Comparison of ENCODE assay signal across 9 cellular contexts in the genomic region with DNA sequence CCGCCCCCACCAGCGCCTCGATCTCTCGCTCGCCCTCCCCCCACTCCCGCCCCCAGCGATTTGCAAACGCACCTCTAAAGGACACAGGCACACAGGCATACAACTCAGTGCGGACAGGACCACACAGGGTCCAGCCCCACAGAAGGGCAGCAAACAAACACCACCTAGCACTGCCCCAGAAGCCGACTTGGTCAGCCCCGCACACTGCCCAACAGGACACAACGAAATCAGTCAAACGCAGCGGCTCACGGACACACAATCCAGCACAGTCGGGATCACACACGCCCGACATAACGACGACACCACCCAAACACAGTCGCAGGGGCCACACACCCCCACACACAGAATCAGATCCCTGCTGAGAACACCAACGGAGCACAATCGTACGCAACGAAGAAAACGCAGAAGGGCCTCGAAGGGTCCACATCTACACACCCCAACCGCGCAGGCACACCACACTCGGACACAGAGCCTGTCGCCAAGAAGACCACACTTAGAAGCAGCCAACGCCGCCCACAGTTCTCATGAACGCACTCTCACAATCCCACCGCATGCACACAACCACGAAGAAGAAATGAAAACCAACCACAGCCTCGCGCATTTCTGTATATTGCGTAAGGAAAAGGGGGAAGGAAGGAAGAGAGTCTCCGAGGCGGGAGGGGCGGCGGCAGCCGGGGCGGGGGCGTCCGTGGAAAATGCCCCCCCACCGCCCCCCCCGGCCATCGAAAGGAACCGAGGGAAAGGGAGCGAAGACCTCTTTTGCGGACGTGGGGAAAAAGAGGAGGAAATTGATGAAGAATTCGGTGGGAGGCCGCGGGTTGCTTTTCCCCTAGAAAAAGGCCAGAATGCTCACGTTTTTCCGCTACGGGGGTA. TPM values are rescaled to one million over a fixed set of nuclear protein-coding genes. Genes with fewer than 3 reads are reported as not detected.
DNase-seq lines count a peak whose midpoint lies in the region; ATAC-seq and TF ChIP-seq lines count a peak whose summit lies in the region.
"Had no signal": no experiment of that assay in that cellular context is flagged by ENCODE, and none has a peak within 500 bp of the region (broad histone marks: within the 10 kb centered on the region; RNA-seq: fewer than 3 reads in every experiment).

No MANE protein-coding gene starts in this region.

- POLR2A ChIA-PET in activated B cell treated with CpG ODN at 0.5 μM for 24 hours (lab: Charles Lee): no interaction called here
- POLR2A ChIA-PET in naive thymus-derived CD8-positive, alpha-beta T cell (lab: Charles Lee): no interaction called here

- H3K4me3 Mint-ChIP-seq in activated B cell treated with CpG ODN at 0.5 μM for 24 hours (peak overlapping the region; percentile 79), HFFc6 (no peak overlapping the region; the same call in 1 of the 2 replicates)
- peak overlapping the region; percentile 70 to 92 (median 81) for H3K4me3 Mint-ChIP-seq in naive thymus-derived CD8-positive, alpha-beta T cell

- peaks cover 74% of the 10 kb centered on the region for H3K27me3 Mint-ChIP-seq in activated B cell treated with CpG ODN at 0.5 μM for 24 hours
- peaks cover 8 to 93% (median 77%) of the 10 kb centered on the region in 5 donors for H3K27me3 Mint-ChIP-seq in naive thymus-derived CD8-positive, alpha-beta T cell
- H3K27me3 Mint-ChIP-seq in HFFc6 (ENCODE audit: insufficient read depth): peaks cover 78% of the 10 kb centered on the region

- ATAC-seq in activated B cell treated with CpG ODN at 0.5 μM for 24 hours (ENCODE audit: low read depth) (no peak), GM18505 (IDR thresholded peaks at IDR 0.05; ENCODE audit: unreplicated experiment) (no peak)
- ATAC-seq in naive thymus-derived CD8-positive, alpha-beta T cell: peak; percentile 20 to 23

- TF ChIP-seq CTCF in activated B cell treated with CpG ODN at 0.5 μM for 24 hours (IDR thresholded peaks at IDR 0.05): no peak
- no peak for TF ChIP-seq CTCF in HFFc6 (IDR thresholded peaks at IDR 0.05)

- H3K4me1 Mint-ChIP-seq in activated B cell treated with CpG ODN at 0.5 μM for 24 hours (peaks cover 33% of the 10 kb centered on the region), HFFc6 (ENCODE audit: low read depth) (peaks cover 6% of the 10 kb centered on the region)
- peaks cover 14 to 37% (median 31%) of the 10 kb centered on the region in 4 donors for H3K4me1 Mint-ChIP-seq in naive thymus-derived CD8-positive, alpha-beta T cell

- H3K36me3 Mint-ChIP-seq in activated B cell treated with CpG ODN at 0.5 μM for 24 hours (ENCODE audit: low read depth): peaks cover 2% of the 10 kb centered on the region
- H3K36me3 Mint-ChIP-seq in naive thymus-derived CD8-positive, alpha-beta T cell: peaks cover 4 to 6% (median 5%) of the 10 kb centered on the region in 3 donors
- H3K36me3 Mint-ChIP-seq in HFFc6 (ENCODE audit: low read depth): peaks cover 5% of the 10 kb centered on the region; the same call in 1 of the 2 replicates

- DNase-seq in activated T-cell treated with anti-CD3 and anti-CD28 coated beads for 48 hours (ENCODE audit: low read depth) (peak; percentile 18), activated T-cell treated with anti-CD3 and anti-CD28 coated beads for 4 hours (no peak), activated B cell treated with CpG ODN at 0.5 μM for 24 hours (peak; percentile 29), fibroblast of gingiva (ENCODE audit: low read depth) (peak; percentile 11), HFFc6 (no peak), NCI-H1417 (lab: John Stamatoyannopoulos, UW) (no peak)
- DNase-seq in naive thymus-derived CD8-positive, alpha-beta T cell: peak in 3 of 10 donors; percentile 7 to 27 (median 21)

- intact Hi-C loops in activated B cell treated with CpG ODN at 0.5 μM for 24 hours (cut with micrococcal nuclease): loop anchor here (2.0 kb wide), 2 partner anchors 205 to 213 kb away; no protein-coding TSS in a partner anchor

- TF ChIP-seq POLR2A in GM18505 (IDR thresholded peaks at IDR 0.05; ENCODE audit: borderline replicate concordance, extremely low read depth, insufficient read depth, insufficient read length): no peak

- CTCF ChIA-PET in activated B cell treated with CpG ODN at 0.5 μM for 24 hours (lab: Charles Lee): no interaction called here

- no peaks in the 10 kb centered on the region for H3K9me3 Mint-ChIP-seq in activated B cell treated with CpG ODN at 0.5 μM for 24 hours
- no peaks in the 10 kb centered on the region for H3K9me3 Mint-ChIP-seq in naive thymus-derived CD8-positive, alpha-beta T cell
- H3K9me3 Mint-ChIP-seq in HFFc6: peaks cover 7% of the 10 kb centered on the region; the same call in 1 of the 2 replicates

- peak overlapping the region; percentile 24 for H3K27ac Mint-ChIP-seq in activated B cell treated with CpG ODN at 0.5 μM for 24 hours
- H3K27ac Mint-ChIP-seq in naive thymus-derived CD8-positive, alpha-beta T cell: peak overlapping the region in 3 of 10 donors; percentile 23 to 74 (median 50)
- H3K27ac Mint-ChIP-seq in HFFc6: no peak overlapping the region

RNA-seq across cellular contexts. Expression of gene TAL1, which starts 0.5 kb away (rescaled TPM):
- not detected in 2 replicates for total RNA-seq in activated B cell treated with CpG ODN at 0.5 μM for 24 hours
- not detected for total RNA-seq in naive thymus-derived CD8-positive, alpha-beta T cell
- not detected for polyA plus RNA-seq in naive thymus-derived CD8-positive, alpha-beta T cell
- not detected for total RNA-seq in HFFc6 (2021; fragmentation: NEBNext Ultra II Directional; extraction: Animal tissue kit (Norgen Biotek cat#: 25700))

RNA-seq across cellular contexts. Expression of gene PDZK1IP1, which starts 41.7 kb away (rescaled TPM):
- total RNA-seq in activated B cell treated with CpG ODN at 0.5 μM for 24 hours: not detected in 2 replicates
- not detected for total RNA-seq in naive thymus-derived CD8-positive, alpha-beta T cell
- polyA plus RNA-seq in naive thymus-derived CD8-positive, alpha-beta T cell: not detected
- not detected for total RNA-seq in HFFc6 (2021; fragmentation: NEBNext Ultra II Directional; extraction: Animal tissue kit (Norgen Biotek cat#: 25700))
- total RNA-seq: temporal lobe had no signal

Comparison
In these comparisons a context has a peak if more than half of its experiments do, and no peak if none do; other contexts are left out.
1. DNase-seq: peak in activated T-cell treated with anti-CD3 and anti-CD28 coated beads for 48 hours (single experiment), activated B cell treated with CpG ODN at 0.5 μM for 24 hours (single experiment) and fibroblast of gingiva (single experiment); none in activated T-cell treated with anti-CD3 and anti-CD28 coated beads for 4 hours (single experiment), HFFc6 (single experiment) and NCI-H1417 (0 of 3).
2. ATAC-seq: peak in naive thymus-derived CD8-positive, alpha-beta T cell (2 of 2); none in activated B cell treated with CpG ODN at 0.5 μM for 24 hours (single experiment) and GM18505 (single experiment).